ENCODE assay signal across 8 cellular contexts in genomic region chr1:160097911-160098851, GRCh38. TPM values are rescaled to one million over a fixed set of nuclear protein-coding genes. Genes with fewer than 3 reads are reported as not detected.
DNase-seq lines count a peak whose midpoint lies in the region; ATAC-seq and TF ChIP-seq lines count a peak whose summit lies in the region.

Gene IGSF8 (minus strand): TSS chr1:160098619. CDS start chr1:160098472, 147 bp downstream.

- peak within 1 kb of the TSS; percentile 95 for H2AFZ ChIP-seq in OCI-LY3 (ENCODE audit: low read depth, low read length)

- no peaks in the 10 kb centered on the region for H4K20me1 ChIP-seq in OCI-LY3 (ENCODE audit: insufficient read depth, low read length)

- no peaks in the 10 kb centered on the region for H3K36me3 ChIP-seq in OCI-LY3 (replicated peaks; ENCODE audit: low read depth, low read length)
- H3K36me3 ChIP-seq in muscle layer of duodenum (ENCODE audit: control insufficient read depth in 1 of 2, insufficient read depth in 2 of 2, low read length in 2 of 2): peaks cover 4 to 6% of the 10 kb centered on the region in 2 donors

- no peaks in the 10 kb centered on the region for H3K27me3 ChIP-seq in OCI-LY3 (ENCODE audit: low read depth, low read length)
- H3K27me3 ChIP-seq in muscle layer of duodenum (ENCODE audit: low read depth, low read length): no peaks in the 10 kb centered on the region

- H3K27ac ChIP-seq in OCI-LY3 (ENCODE audit: low read length): peak within 1 kb of the TSS; percentile 43
- H3K27ac ChIP-seq in muscle layer of duodenum (ENCODE audit: low read length): peak within 1 kb of the TSS; percentile 96

- ATAC-seq in GM19452 (IDR thresholded peaks at IDR 0.05; ENCODE audit: unreplicated experiment): peak; percentile 48

- no peak for TF ChIP-seq POLR2A in erythroblast (IDR thresholded peaks at IDR 0.05; ENCODE audit: low read length)

- no peak for TF ChIP-seq CTCF in OCI-LY3 (IDR thresholded peaks at IDR 0.05; ENCODE audit: low read depth, low read length)

- H3K4me2 ChIP-seq in OCI-LY3 (ENCODE audit: low read length): peak within 1 kb of the TSS; percentile 96

- H3K4me3 ChIP-seq in OCI-LY3 (ENCODE audit: low read length) (peak within 1 kb of the TSS; percentile 91), muscle layer of duodenum (ENCODE audit: low read depth in 1 of 2, low read length in 2 of 2) (peak within 1 kb of the TSS; percentile 77 to 83)

- DNase-seq in C1 segment of cervical spinal cord (lab: John Stamatoyannopoulos, UW): peak in 13 of 14 donors; percentile 48 to 95 (median 91)
- peak; percentile 74 for DNase-seq in HT-29 (ENCODE audit: low spot score)
- peak; percentile 89 for DNase-seq in activated T-cell treated with anti-CD3 and anti-CD28 coated beads for 4 hours
- peak; percentile 84 to 86 for DNase-seq in erythroblast (lab: John Stamatoyannopoulos, UW)
- DNase-seq in stimulated activated CD8-positive, alpha-beta memory T cell treated with anti-CD3 and anti-CD28 coated beads, Interleukin-7, amount 100 ng/mL, for 24 hours (ENCODE audit: low read depth): peak; percentile 89

- peaks cover 9% of the 10 kb centered on the region; the same call in 1 of the 2 replicates for H3K79me2 ChIP-seq in OCI-LY3 (ENCODE audit: low read length)

- H3K9ac ChIP-seq in OCI-LY3 (ENCODE audit: low read length): peak within 1 kb of the TSS; percentile 75

- H3K9me3 ChIP-seq in OCI-LY3 (ENCODE audit: insufficient read depth, low read length) (no peaks in the 10 kb centered on the region), muscle layer of duodenum (ENCODE audit: control insufficient read depth in 1 of 2, low read length in 2 of 2) (no peaks in the 10 kb centered on the region)

- H3K4me1 ChIP-seq in OCI-LY3 (ENCODE audit: low read length) (peaks cover 37% of the 10 kb centered on the region), muscle layer of duodenum (ENCODE audit: control insufficient read depth in 1 of 2, insufficient read depth in 2 of 2, low read length in 2 of 2) (peaks cover 25 to 47% of the 10 kb centered on the region in 2 donors)

RNA-seq across cellular contexts. Expression of gene IGSF8, which starts in this region (rescaled TPM):
- total RNA-seq in HT-29 (2014; rRNA removed; shearing (Covaris generic)): 21.9 and 24.7 TPM in 2 replicates

Comparison
In these comparisons a context has a peak if more than half of its experiments do, and no peak if none do; other contexts are left out.
1. Peak in every context shown above with its lines: DNase-seq, ATAC-seq, H3K4me3 ChIP-seq and H3K27ac ChIP-seq.